Comparison of ENCODE assay signal across 8 cellular contexts in genomic region chr21:39313457-39314154, GRCh38. TPM values are rescaled to one million over a fixed set of nuclear protein-coding genes. Genes with fewer than 3 reads are reported as not detected.
A peak's percentile ranks its signal among the peaks of the same experiment; 100 is the strongest.
DNase-seq lines count a peak whose midpoint lies in the region; ATAC-seq and TF ChIP-seq lines count a peak whose summit lies in the region.

TSS of gene BRWD1 (minus strand) at chr21:39313632. CDS start at chr21:39313491, 141 bp downstream.

- H3K36me3 Mint-ChIP-seq in activated naive CD4-positive, alpha-beta T cell treated with anti-CD3 and anti-CD28 coated beads, Interleukin-2, amount 50 U/mL, for 72 hours: peaks cover 7 to 22% of the 10 kb centered on the region in 2 donors

- H3K9me3 ChIP-seq in ES-I3 (ENCODE audit: control insufficient read depth, insufficient read depth, low read length): no peaks in the 10 kb centered on the region
- no peaks in the 10 kb centered on the region for H3K9me3 ChIP-seq in MM.1S (replicated peaks; ENCODE audit: insufficient read depth, low read length)
- H3K9me3 ChIP-seq in ovary: no peaks in the 10 kb centered on the region
- H3K9me3 ChIP-seq in thyroid gland: no peaks in the 10 kb centered on the region

- H3K4me2 ChIP-seq in MM.1S (ENCODE audit: low read depth, low read length): peak within 1 kb of the TSS; percentile 92

- H3K9me2 ChIP-seq in MM.1S (replicated peaks; ENCODE audit: insufficient read depth, low read length): no peaks in the 10 kb centered on the region

- H3F3A ChIP-seq in MM.1S (ENCODE audit: insufficient read depth, low read length): peaks cover 20% of the 10 kb centered on the region

- H3K9me3 Mint-ChIP-seq in activated naive CD4-positive, alpha-beta T cell treated with anti-CD3 and anti-CD28 coated beads, Interleukin-2, amount 50 U/mL, for 72 hours: no peaks in the 10 kb centered on the region

- 0 to 1% (median 0%) methylated on average over 54 to 87 of the region's 101 CpGs for WGBS in ovary, 3 donors
- WGBS in thyroid gland, 2 donors: no CpG with 5 or more reads among the region's 101 CpGs

- peak; percentile 32; the same call in 1 of the 2 replicates for TF ChIP-seq CTCF in MM.1S (IDR thresholded peaks at IDR 0.05; ENCODE audit: low read length)
- TF ChIP-seq CTCF in ovary (IDR thresholded peaks at IDR 0.05): peak in 2 of 3 donors; percentile 30 to 38
- peak in 3 of 6 experiments; percentile 18 to 34 (median 23) for TF ChIP-seq CTCF in thyroid gland (IDR thresholded peaks at IDR 0.05)

- peak within 1 kb of the TSS; percentile 93 to 98 for H3K27ac Mint-ChIP-seq in activated naive CD4-positive, alpha-beta T cell treated with anti-CD3 and anti-CD28 coated beads, Interleukin-2, amount 50 U/mL, for 72 hours

- TF ChIP-seq EP300 in ovary (IDR thresholded peaks at IDR 0.05): peak; percentile 46

- ATAC-seq in activated naive CD4-positive, alpha-beta T cell treated with anti-CD3 and anti-CD28 coated beads, Interleukin-2, amount 50 U/mL, for 72 hours: peak; percentile 48 to 64

- peaks cover 43% of the 10 kb centered on the region for H3K79me2 ChIP-seq in MM.1S (ENCODE audit: low read length)

- intact Hi-C loops in head of caudate nucleus (cut with DNase I): loop anchor here (2.0 to 5.0 kb wide), 3 partner anchors 35 to 131 kb away; partner anchors contain the start of genes HMGN1 and PSMG1
- intact Hi-C loops in ovary (cut with DNase I): loop anchor here in 3 of 4 donors (2.0 to 10.0 kb wide), 4 partner anchors 35 to 129 kb away; partner anchors contain the start of genes HMGN1 (in 1 of the 3) and PSMG1 (in 1 of the 3)
- intact Hi-C loops in thyroid gland (cut with DNase I): loop anchor here (2.0 to 5.0 kb wide), 2 partner anchors 35 to 74 kb away; partner anchors contain the start of gene HMGN1

- H3K9ac ChIP-seq in ES-I3 (ENCODE audit: low read depth, low read length) (peak within 1 kb of the TSS; percentile 60), MM.1S (ENCODE audit: low read length) (peak within 1 kb of the TSS; percentile 90)

- peak; percentile 53 for TF ChIP-seq POLR2A in ovary (IDR thresholded peaks at IDR 0.05)
- TF ChIP-seq POLR2A in thyroid gland (IDR thresholded peaks at IDR 0.05): peak; percentile 39 to 80

- no peaks in the 10 kb centered on the region for H3K36me3 ChIP-seq in ES-I3 (ENCODE audit: insufficient read depth, low read length)
- no peaks in the 10 kb centered on the region; the same call in 1 of the 2 replicates for H3K36me3 ChIP-seq in MM.1S (replicated peaks; ENCODE audit: insufficient read depth, low read length)
- H3K36me3 ChIP-seq in ovary: no peaks in the 10 kb centered on the region
- no peaks in the 10 kb centered on the region for H3K36me3 ChIP-seq in thyroid gland

- peak within 1 kb of the TSS; percentile 88 for H3K4me3 ChIP-seq in MM.1S (ENCODE audit: low read length)
- peak within 1 kb of the TSS; percentile 98 for H3K4me3 ChIP-seq in ovary
- peak within 1 kb of the TSS; percentile 85 to 98 (median 94) for H3K4me3 ChIP-seq in thyroid gland (replicated peaks in 1 of 3)

- peak within 1 kb of the TSS; percentile 93 for H2AFZ ChIP-seq in MM.1S (ENCODE audit: low read length)

- H3K4me1 ChIP-seq in ES-I3 (ENCODE audit: insufficient read depth, low read length) (no peaks in the 10 kb centered on the region), MM.1S (ENCODE audit: low read length) (peaks cover 18% of the 10 kb centered on the region), ovary (ENCODE audit: insufficient read depth) (peaks cover 3% of the 10 kb centered on the region), thyroid gland (peaks cover 6 to 11% of the 10 kb centered on the region in 2 donors)

- peak; percentile 71 for DNase-seq in H4 (ENCODE audit: low spot score)
- DNase-seq in MM.1S: peak; percentile 93
- DNase-seq in SKM-1 (lab: John Stamatoyannopoulos, UW; ENCODE audit: unreplicated experiment): peak; percentile 63
- peak; percentile 80 to 83 for DNase-seq in activated naive CD4-positive, alpha-beta T cell treated with anti-CD3 and anti-CD28 coated beads, Interleukin-2, amount 50 U/mL, for 72 hours (ENCODE audit: low spot score in 2 of 2)
- DNase-seq in head of caudate nucleus: peak; percentile 26 to 88 (median 78)
- peak; percentile 82 to 89 (median 87) for DNase-seq in ovary
- DNase-seq in thyroid gland: peak; percentile 73 to 76

- H3K27ac ChIP-seq in MM.1S (ENCODE audit: low read length) (peak within 1 kb of the TSS; percentile 77), ovary (peak within 1 kb of the TSS; percentile 94 to 98), thyroid gland (peak within 1 kb of the TSS; percentile 93 to 98 (median 97))

- H3K27me3 ChIP-seq in MM.1S (replicated peaks; ENCODE audit: insufficient read depth, low read length) (no peaks in the 10 kb centered on the region), ovary (no peaks in the 10 kb centered on the region), thyroid gland (no peaks in the 10 kb centered on the region)

- H4K20me1 ChIP-seq in MM.1S (ENCODE audit: insufficient read depth, low read length): no peaks in the 10 kb centered on the region

RNA-seq across cellular contexts. Expression of gene BRWD1, which starts in this region (rescaled TPM):
- total RNA-seq in H4 (2014; rRNA removed; shearing (Covaris generic)): 28.7 and 31.2 TPM in 2 replicates
- 10 to 100 TPM; 29.3 to 46.7 TPM for total RNA-seq in activated naive CD4-positive, alpha-beta T cell treated with anti-CD3 and anti-CD28 coated beads, Interleukin-2, amount 50 U/mL, for 72 hours
- total RNA-seq in ovary (10 to 100 TPM; 43.5 to 73.0 (median 51.2) TPM), thyroid gland (100 to 1,000 TPM in 1 of 4 donors, 10 to 100 TPM in 3; 66.6 to 125 (median 85.3) TPM)
- 10 to 100 TPM; 15.7 to 25.0 TPM for polyA plus RNA-seq in ovary

Comparison
In these comparisons a context has a peak if more than half of its experiments do, and no peak if none do; other contexts are left out.
1. Peak in every context shown above with its lines: DNase-seq, ATAC-seq, H3K4me3 ChIP-seq and H3K27ac ChIP-seq.